In genomic region chr11:11701070-11701469, GRCh38 we compare ENCODE assay signal across 19 cellular contexts.
A peak's percentile ranks its signal among the peaks of the same experiment; 100 is the strongest.
DNase-seq lines count a peak whose midpoint lies in the region; ATAC-seq, FAIRE-seq and TF ChIP-seq lines count a peak whose summit lies in the region.
"Had no signal": no experiment of that assay in that cellular context is flagged by ENCODE, and none has a peak within 500 bp of the region (broad histone marks: within the 10 kb centered on the region; RNA-seq: fewer than 3 reads in every experiment).

No MANE protein-coding gene starts in this region.

- no peaks in the 10 kb centered on the region for H3K27me3 ChIP-seq in right atrium auricular region
- H3K27me3 ChIP-seq in RWPE2 (ENCODE audit: insufficient read depth, poor library complexity, severe bottlenecking) = no peaks in the 10 kb centered on the region
- H3K27me3 ChIP-seq: right lobe of liver, uterus had no signal

- DNase-seq in Right ventricle myocardium superior (no peak), right atrium auricular region (ENCODE audit: low spot score) (no peak), RWPE2 (ENCODE audit: low spot score) (no peak), fibroblast of pulmonary artery (ENCODE audit: low read depth) (peak; percentile 1), urothelium cell line (ENCODE audit: low spot score) (peak; percentile 51), occipital lobe (lab: John Stamatoyannopoulos, UW) (no peak)
- DNase-seq: activated CD4-positive, alpha-beta T cell treated with anti-CD3 and anti-CD28 coated beads for 1 hour; activated T-cell treated with anti-CD3 and anti-CD28 coated beads for 4 hours; erythroblast; NCI-H2029; right lobe of liver; stimulated activated naive B cell treated with anti-CD40 and anti-IgM and Interleukin-4, amounts not matched to agents 10 μg/mL and 1 μg/mL and 100 μg/mL, for 72 hours; T-helper 17 cell; uterus had no signal

- no peak for FAIRE-seq in urothelium cell line (lab: Jason Lieb, UNC)
- FAIRE-seq: A204.1 had no signal

- ATAC-seq in Right ventricle myocardium superior (ENCODE audit: poor library complexity) (peak; percentile 92), RWPE2 (ENCODE audit: low read depth) (peak; percentile 66; the same call in 2 of the 3 replicates), HG03442 (IDR thresholded peaks at IDR 0.05; ENCODE audit: unreplicated experiment) (no peak), GM21723 (IDR thresholded peaks at IDR 0.05; ENCODE audit: unreplicated experiment) (no peak)
- ATAC-seq: activated naive CD4-positive, alpha-beta T cell treated with anti-CD3 and anti-CD28 coated beads, Interleukin-2, amount 50 U/mL, for 72 hours; right lobe of liver; stimulated activated naive B cell treated with anti-CD40 and anti-IgM and Interleukin-4, amounts not matched to agents 10 μg/mL and 1 μg/mL and 100 μg/mL, for 72 hours; T-helper 17 cell had no signal

- H3K4me1 ChIP-seq in right atrium auricular region (peaks cover 0 to 7% of the 10 kb centered on the region in 2 donors), RWPE2 (ENCODE audit: insufficient read depth, poor library complexity, severe bottlenecking) (no peaks in the 10 kb centered on the region)
- H3K4me1 ChIP-seq: right lobe of liver, uterus had no signal

- H3K4me3 ChIP-seq in right atrium auricular region (no peak overlapping the region), RWPE2 (ENCODE audit: severe bottlenecking) (no peak overlapping the region), fibroblast of pulmonary artery (replicated peaks; ENCODE audit: low read depth, low read length) (no peak overlapping the region)
- H3K4me3 ChIP-seq: lung, right lobe of liver, uterus had no signal

- H3K27ac ChIP-seq in right atrium auricular region = no peak overlapping the region
- no peak overlapping the region for H3K27ac ChIP-seq in RWPE2 (ENCODE audit: poor library complexity, severe bottlenecking)
- H3K27ac ChIP-seq: right lobe of liver, uterus had no signal

- H3K36me3 ChIP-seq in right atrium auricular region (no peaks in the 10 kb centered on the region), RWPE2 (ENCODE audit: low read depth) (no peaks in the 10 kb centered on the region)
- H3K36me3 ChIP-seq: right lobe of liver, uterus had no signal

- TF ChIP-seq CTCF in right atrium auricular region (IDR thresholded peaks at IDR 0.05) = peak in 1 of 2 donors; percentile 13
- peak; percentile 29 for TF ChIP-seq CTCF in RWPE2 (IDR thresholded peaks at IDR 0.05; ENCODE audit: poor library complexity, severe bottlenecking)
- no peak for TF ChIP-seq CTCF in fibroblast of pulmonary artery (IDR thresholded peaks at IDR 0.05; ENCODE audit: low read length, missing control alignments)

- H3K9me3 ChIP-seq in right atrium auricular region (no peaks in the 10 kb centered on the region), RWPE2 (ENCODE audit: severe bottlenecking) (no peaks in the 10 kb centered on the region)
- H3K9me3 ChIP-seq: right lobe of liver, uterus had no signal

- intact Hi-C loops in Right ventricle myocardium superior (cut with DNase I) = no loop called here

Comparison
In these comparisons a context has a peak if more than half of its experiments do, and no peak if none do; other contexts are left out.
1. ATAC-seq: peak in Right ventricle myocardium superior (single experiment) and RWPE2 (single experiment); none in HG03442 (single experiment) and GM21723 (single experiment).
2. DNase-seq: peak in fibroblast of pulmonary artery (single experiment) and urothelium cell line (single experiment); none in Right ventricle myocardium superior (single experiment), right atrium auricular region (single experiment), RWPE2 (single experiment) and occipital lobe (single experiment).